ENCODE assay signal across 11 cellular contexts in genomic region chr10:116947838-116948529, GRCh38. TPM values are rescaled to one million over a fixed set of nuclear protein-coding genes. Genes with fewer than 3 reads are reported as not detected.
A peak's percentile ranks its signal among the peaks of the same experiment; 100 is the strongest.
DNase-seq lines count a peak whose midpoint lies in the region; ATAC-seq and TF ChIP-seq lines count a peak whose summit lies in the region.
"Had no signal": no experiment of that assay in that cellular context is flagged by ENCODE, and none has a peak within 500 bp of the region (broad histone marks: within the 10 kb centered on the region; RNA-seq: fewer than 3 reads in every experiment).

No MANE protein-coding gene starts in this region.

- H3K9me3 ChIP-seq in RWPE2 (ENCODE audit: severe bottlenecking), result no peaks in the 10 kb centered on the region

- peaks cover 44% of the 10 kb centered on the region for H3K36me3 ChIP-seq in RWPE2 (ENCODE audit: low read depth)

- DNase-seq in HFF-Myc (ENCODE audit: extremely low read depth, low read depth), result peak; percentile 21
- no peak for DNase-seq in RWPE2 (ENCODE audit: low spot score)
- DNase-seq in foreskin melanocyte, result peak; percentile 63
- DNase-seq in smooth muscle cell of the brain vasculature (ENCODE audit: low read depth, low spot score), result peak; percentile 13
- DNase-seq in activated T-helper 1 cell treated with anti-CD3 and anti-CD28 coated beads, Interleukin-12 subunit alpha, Interleukin-12 subunit beta, Interleukin-2, Interleukin-4 antibody, amounts not matched to agents 30 ng/mL and 10 ng/mL and 1 ng/mL, durations not matched to agents 14 hours and 24 hours and 36 hours (ENCODE audit: low spot score), result no peak
- DNase-seq in NCI-H2171 (lab: John Stamatoyannopoulos, UW), result no peak
- DNase-seq in activated gamma-delta T cell (lab: John Stamatoyannopoulos, UW), result no peak
- DNase-seq in activated gamma-delta T cell treated with Interleukin-2 at 50 U/mL for 16 hours, result no peak
- DNase-seq: activated CD4-positive, alpha-beta T cell treated with anti-CD3 and anti-CD28 coated beads for 4 hours; stimulated activated naive CD8-positive, alpha-beta T cell treated with anti-CD3 and anti-CD28 coated beads, Interleukin-15, amount 100 ng/mL, for 72 hours had no signal

- no peak overlapping the region for H3K4me3 Mint-ChIP-seq in activated T-helper 1 cell treated with anti-CD3 and anti-CD28 coated beads, Interleukin-12 subunit alpha, Interleukin-12 subunit beta, Interleukin-2, Interleukin-4 antibody, amounts not matched to agents 30 ng/mL and 10 ng/mL and 1 ng/mL, durations not matched to agents 14 hours and 24 hours and 36 hours
- H3K4me3 Mint-ChIP-seq: memory B cell; stimulated activated naive CD8-positive, alpha-beta T cell treated with anti-CD3 and anti-CD28 coated beads, Interleukin-15, amount 100 ng/mL, for 72 hours had no signal

- peak overlapping the region; percentile 69 for H3K27ac ChIP-seq in RWPE2 (ENCODE audit: poor library complexity, severe bottlenecking)

- H3K36me3 Mint-ChIP-seq in activated T-helper 1 cell treated with anti-CD3 and anti-CD28 coated beads, Interleukin-12 subunit alpha, Interleukin-12 subunit beta, Interleukin-2, Interleukin-4 antibody, amounts not matched to agents 30 ng/mL and 10 ng/mL and 1 ng/mL, durations not matched to agents 14 hours and 24 hours and 36 hours (ENCODE audit: low read depth), result no peaks in the 10 kb centered on the region
- H3K36me3 Mint-ChIP-seq: memory B cell had no signal

- peaks cover 2% of the 10 kb centered on the region for H3K27me3 Mint-ChIP-seq in activated T-helper 1 cell treated with anti-CD3 and anti-CD28 coated beads, Interleukin-12 subunit alpha, Interleukin-12 subunit beta, Interleukin-2, Interleukin-4 antibody, amounts not matched to agents 30 ng/mL and 10 ng/mL and 1 ng/mL, durations not matched to agents 14 hours and 24 hours and 36 hours (ENCODE audit: insufficient read depth)

- no peak overlapping the region for H3K4me3 ChIP-seq in HFF-Myc (replicated peaks; ENCODE audit: low read depth, low read length)
- H3K4me3 ChIP-seq in RWPE2 (ENCODE audit: severe bottlenecking), result no peak overlapping the region

- intact Hi-C loops in activated T-helper 1 cell treated with anti-CD3 and anti-CD28 coated beads, Interleukin-12 subunit alpha, Interleukin-12 subunit beta, Interleukin-2, Interleukin-4 antibody, amounts not matched to agents 30 ng/mL and 10 ng/mL and 1 ng/mL, durations not matched to agents 14 hours and 24 hours and 36 hours (cut with micrococcal nuclease), result no loop called here

- no peaks in the 10 kb centered on the region for H3K27me3 ChIP-seq in RWPE2 (ENCODE audit: insufficient read depth, poor library complexity, severe bottlenecking)

- peaks cover 20% of the 10 kb centered on the region for H3K4me1 ChIP-seq in RWPE2 (ENCODE audit: insufficient read depth, poor library complexity, severe bottlenecking)

- no peaks in the 10 kb centered on the region for H3K9me3 Mint-ChIP-seq in activated T-helper 1 cell treated with anti-CD3 and anti-CD28 coated beads, Interleukin-12 subunit alpha, Interleukin-12 subunit beta, Interleukin-2, Interleukin-4 antibody, amounts not matched to agents 30 ng/mL and 10 ng/mL and 1 ng/mL, durations not matched to agents 14 hours and 24 hours and 36 hours
- H3K9me3 Mint-ChIP-seq: stimulated activated naive CD8-positive, alpha-beta T cell treated with anti-CD3 and anti-CD28 coated beads, Interleukin-15, amount 100 ng/mL, for 72 hours had no signal

- ATAC-seq in RWPE2 (ENCODE audit: low read depth), result peak; percentile 65
- ATAC-seq: stimulated activated naive CD8-positive, alpha-beta T cell treated with anti-CD3 and anti-CD28 coated beads, Interleukin-15, amount 100 ng/mL, for 72 hours had no signal

- no peak overlapping the region for H3K27ac Mint-ChIP-seq in activated T-helper 1 cell treated with anti-CD3 and anti-CD28 coated beads, Interleukin-12 subunit alpha, Interleukin-12 subunit beta, Interleukin-2, Interleukin-4 antibody, amounts not matched to agents 30 ng/mL and 10 ng/mL and 1 ng/mL, durations not matched to agents 14 hours and 24 hours and 36 hours
- H3K27ac Mint-ChIP-seq: memory B cell; stimulated activated naive CD8-positive, alpha-beta T cell treated with anti-CD3 and anti-CD28 coated beads, Interleukin-15, amount 100 ng/mL, for 72 hours had no signal

- H3K4me1 Mint-ChIP-seq in activated T-helper 1 cell treated with anti-CD3 and anti-CD28 coated beads, Interleukin-12 subunit alpha, Interleukin-12 subunit beta, Interleukin-2, Interleukin-4 antibody, amounts not matched to agents 30 ng/mL and 10 ng/mL and 1 ng/mL, durations not matched to agents 14 hours and 24 hours and 36 hours (ENCODE audit: low read depth), result no peaks in the 10 kb centered on the region
- H3K4me1 Mint-ChIP-seq: memory B cell; stimulated activated naive CD8-positive, alpha-beta T cell treated with anti-CD3 and anti-CD28 coated beads, Interleukin-15, amount 100 ng/mL, for 72 hours had no signal

- TF ChIP-seq CTCF in HFF-Myc (IDR thresholded peaks at IDR 0.05; ENCODE audit: low read depth, low read length, missing control alignments), result no peak
- TF ChIP-seq CTCF in RWPE2 (IDR thresholded peaks at IDR 0.05; ENCODE audit: poor library complexity, severe bottlenecking), result no peak

RNA-seq across cellular contexts. Expression of gene SHTN1, which starts 57.0 kb away (rescaled TPM):
- total RNA-seq in activated T-helper 1 cell treated with anti-CD3 and anti-CD28 coated beads, Interleukin-12 subunit alpha, Interleukin-12 subunit beta, Interleukin-2, Interleukin-4 antibody, amounts not matched to agents 30 ng/mL and 10 ng/mL and 1 ng/mL, durations not matched to agents 14 hours and 24 hours and 36 hours, result not detected in 2 replicates

Comparison
In these comparisons a context has a peak if more than half of its experiments do, and no peak if none do; other contexts are left out.
1. DNase-seq: peak in HFF-Myc (single experiment), foreskin melanocyte (single experiment) and smooth muscle cell of the brain vasculature (single experiment); none in RWPE2 (single experiment), activated T-helper 1 cell treated with anti-CD3 and anti-CD28 coated beads, Interleukin-12 subunit alpha, Interleukin-12 subunit beta, Interleukin-2, Interleukin-4 antibody, amounts not matched to agents 30 ng/mL and 10 ng/mL and 1 ng/mL, durations not matched to agents 14 hours and 24 hours and 36 hours (single experiment), NCI-H2171 (single experiment), activated gamma-delta T cell (single experiment) and activated gamma-delta T cell treated with Interleukin-2 at 50 U/mL for 16 hours (single experiment).